Comparison of ENCODE assay signal across 19 cellular contexts in genomic region chr1:244559561-244559960, GRCh38.
DNase-seq lines count a peak whose midpoint lies in the region; ATAC-seq, FAIRE-seq and TF ChIP-seq lines count a peak whose summit lies in the region.
"Had no signal": no experiment of that assay in that cellular context is flagged by ENCODE, and none has a peak within 500 bp of the region (broad histone marks: within the 10 kb centered on the region; RNA-seq: fewer than 3 reads in every experiment).

No MANE protein-coding gene starts in this region.

- no peak for ATAC-seq in WTC11
- ATAC-seq in HG03280 (IDR thresholded peaks at IDR 0.05; ENCODE audit: unreplicated experiment): no peak
- ATAC-seq: A549; CD8-positive, alpha-beta T cell had no signal

- H3K27ac Mint-ChIP-seq in WTC11: no peak overlapping the region
- H3K27ac Mint-ChIP-seq: B cell; CD4-positive, alpha-beta T cell; CD8-positive, alpha-beta T cell had no signal

- FAIRE-seq in A204.1 (lab: Jason Lieb, UNC) (peak; percentile 35), RCC 7860 (lab: Jason Lieb, UNC) (peak; percentile 4)
- FAIRE-seq: A549, D721Med, G401.6, GM12891, GM19239 had no signal

- H3K36me3 Mint-ChIP-seq in WTC11: peaks cover 22% of the 10 kb centered on the region

- CTCF ChIA-PET in WTC11 (lab: Charles Lee): no interaction called here

- no peaks in the 10 kb centered on the region for H3K4me1 Mint-ChIP-seq in WTC11
- H3K4me1 Mint-ChIP-seq: B cell had no signal

- POLR2A ChIA-PET in WTC11 (lab: Charles Lee): no interaction called here

- H3K4me3 Mint-ChIP-seq in WTC11: no peak overlapping the region
- H3K4me3 Mint-ChIP-seq: B cell; CD4-positive, alpha-beta T cell; CD8-positive, alpha-beta T cell had no signal

- no peaks in the 10 kb centered on the region; the same call in 1 of the 2 replicates for H3K27me3 Mint-ChIP-seq in WTC11 (ENCODE audit: low read depth)
- H3K27me3 Mint-ChIP-seq: B cell; CD4-positive, alpha-beta T cell had no signal

- H3K9me3 Mint-ChIP-seq in WTC11: peaks cover 61% of the 10 kb centered on the region

- DNase-seq in RCC 7860 (ENCODE audit: low spot score) (no peak), WTC11 (ENCODE audit: low spot score) (no peak), NCI-H446 (lab: John Stamatoyannopoulos, UW) (no peak)
- DNase-seq: 8988T; AML-193; Caco-2; Calu3; CD4-positive, alpha-beta T cell; CD8-positive, alpha-beta T cell; DMS79 treated with DMSO at 0.1 percent for 48 hours; GF-D8 had no signal

- no peak for TF ChIP-seq CTCF in WTC11 (IDR thresholded peaks at IDR 0.05)

TF ChIP-seq in WTC11, 78 proteins besides CTCF, POLR2A, EP300 and RAD21:
- TF ChIP-seq NFATC4 (CRISPR knock-in tag; IDR thresholded peaks at IDR 0.05): no peak
- TF ChIP-seq HMGA2 (CRISPR knock-in tag; IDR thresholded peaks at IDR 0.05): peak; percentile 66; the same call in 1 of the 2 replicates
TF ChIP-seq in WTC11: peak in this region for 1.
